ENCODE assay signal across 8 cellular contexts in genomic region chr1:114282751-114283403, GRCh38.
DNase-seq lines count a peak whose midpoint lies in the region; ATAC-seq, FAIRE-seq and TF ChIP-seq lines count a peak whose summit lies in the region.

No MANE protein-coding gene starts in this region.

- no peaks in the 10 kb centered on the region for H3K27me3 ChIP-seq in colonic mucosa
- peaks cover 0 to 4% of the 10 kb centered on the region in 2 experiments; a peak in 1 of 5 replicates for H3K27me3 ChIP-seq in HepG2 (ENCODE audit: control insufficient read depth in 1 of 2, insufficient read depth in 2 of 2, low read length in 2 of 2)

- TF ChIP-seq CTCF in colonic mucosa (IDR thresholded peaks at IDR 0.05), result peak; percentile 88
- TF ChIP-seq CTCF in HepG2 (CRISPR knock-in tag; IDR thresholded peaks at IDR 0.05), result peak; percentile 86

- ATAC-seq in HG03460 (IDR thresholded peaks at IDR 0.05; ENCODE audit: unreplicated experiment) (peak; percentile 84), HepG2 (peak; percentile 99)

- TF ChIP-seq EP300 in HepG2 (IDR thresholded peaks at IDR 0.05; ENCODE audit: low read depth in 2 of 2, low read length in 2 of 2), result no peak
- no peak for TF ChIP-seq EP300 in HepG2 (CRISPR knock-in tag; IDR thresholded peaks at IDR 0.05; ENCODE audit: borderline replicate concordance)

- POLR2A ChIA-PET in HepG2 (lab: Yijun Ruan, JAX), result interaction anchor here (1.2 kb wide), 1 partner anchor 304 kb away, joined by 3 read pairs; the partner anchor contains the start of gene OLFML3

- H3K9ac ChIP-seq in colonic mucosa (ENCODE audit: low read depth in 2 of 2, low read length in 2 of 2), result no peak overlapping the region
- H3K9ac ChIP-seq in HepG2 (ENCODE audit: insufficient read depth, low read depth, low read length), result no peak overlapping the region

- CTCF ChIA-PET in HepG2 (lab: Yijun Ruan, JAX; ENCODE audit: low intra/inter-chr PET ratio, low total read pairs), result interaction anchor here (1.8 kb wide), 1 partner anchor 304 kb away, joined by 20 read pairs; the partner anchor contains the start of gene OLFML3

- H3K4me3 ChIP-seq in colonic mucosa (no peak overlapping the region), HepG2 (replicated peaks in 1 of 3; ENCODE audit: insufficient read depth in 1 of 3, low read depth in 2 of 3, low read length in 3 of 3) (no peak overlapping the region)

- in situ Hi-C loops in HepG2 (cut with HindIII; ENCODE audit: extremely low pct_ligation_motif_present, low pct_unique_long_range_greater_than_20kb), result loop anchor here (5.0 to 25.0 kb wide), 2 partner anchors 306 to 446 kb away; partner anchors contain the start of gene OLFML3

- no peaks in the 10 kb centered on the region for H3K79me2 ChIP-seq in HepG2 (ENCODE audit: insufficient read depth, low read length)

- peak; percentile 85 for FAIRE-seq in HepG2 (lab: Jason Lieb, UNC)

- TF ChIP-seq POLR2A in HepG2 (IDR thresholded peaks at IDR 0.05; ENCODE audit: insufficient read depth in 1 of 2, low read depth in 2 of 2, low read length in 2 of 2), result no peak

- intact Hi-C loops in colonic mucosa (cut with DNase I) (loop anchor here (2.0 to 10.0 kb wide), 2 partner anchors 188 to 304 kb away; partner anchors contain the start of gene OLFML3), HepG2 (cut with micrococcal nuclease; ENCODE audit: unreplicated experiment) (loop anchor here (1.0 to 10.0 kb wide), 2 partner anchors 305 to 448 kb away; no protein-coding TSS in a partner anchor)

- 27% methylated on average over 7 of the region's 7 CpGs for WGBS in HepG2 (ENCODE audit: low lambda C conversion rate)

- H3K27ac ChIP-seq in colonic mucosa, result no peak overlapping the region
- no peak overlapping the region for H3K27ac ChIP-seq in HepG2 (ENCODE audit: extremely low read length, insufficient read depth, low read length)

- H3K4me2 ChIP-seq in HepG2 (ENCODE audit: low read depth, low read length), result no peak overlapping the region

- H3K9me3 ChIP-seq in colonic mucosa (no peaks in the 10 kb centered on the region), HepG2 (ENCODE audit: low read length) (no peaks in the 10 kb centered on the region)

- BruUV-seq in HepG2 (replicated peaks; lab: Mats Ljungman, UMichigan), result no TSS peak

- H3K36me3 ChIP-seq in colonic mucosa, result no peaks in the 10 kb centered on the region
- H3K36me3 ChIP-seq in HepG2 (replicated peaks in 1 of 2; ENCODE audit: control insufficient read depth in 1 of 2, insufficient read depth in 2 of 2, low read length in 2 of 2), result no peaks in the 10 kb centered on the region

- DNase-seq in C1 segment of cervical spinal cord (lab: John Stamatoyannopoulos, UW) (peak in 13 of 14 donors; percentile 19 to 81 (median 56)), GM19240 (ENCODE audit: insufficient read length, low spot score) (peak; percentile 75), NCI-H524 (lab: John Stamatoyannopoulos, UW) (peak; percentile 71 to 81), colonic mucosa (peak; percentile 89), HepG2 (ENCODE audit: low spot score) (peak; percentile 80)
- peak; percentile 78 to 85 for DNase-seq in activated CD4-positive, alpha-beta T cell treated with anti-CD3 and anti-CD28 coated beads for 4 hours
- DNase-seq in stimulated activated CD4-positive, alpha-beta T cell treated with anti-CD3 and anti-CD28 coated beads, TNF-alpha, amount 100 ng/mL, for 4 hours (ENCODE audit: low read depth in 3 of 3), result peak; percentile 57 to 69 (median 62)

- no peak overlapping the region for H2AFZ ChIP-seq in HepG2 (ENCODE audit: low read length)

- H4K20me1 ChIP-seq in HepG2 (ENCODE audit: insufficient read depth, low read length), result no peaks in the 10 kb centered on the region

- TF ChIP-seq RAD21 in HepG2 (CRISPR knock-in tag; IDR thresholded peaks at IDR 0.05), result peak; percentile 59; the same call in 1 of the 2 replicates

- no peaks in the 10 kb centered on the region for H3K4me1 ChIP-seq in colonic mucosa
- no peaks in the 10 kb centered on the region for H3K4me1 ChIP-seq in HepG2 (ENCODE audit: insufficient read depth, low read length)

TF ChIP-seq in HepG2, 621 proteins besides CTCF, POLR2A, EP300 and RAD21:
- TF ChIP-seq NR0B2 (CRISPR knock-in tag; IDR thresholded peaks at IDR 0.05) (no peak), MED1 (CRISPR knock-in tag; IDR thresholded peaks at IDR 0.05) (0 out of 2 replicates have a peak, but pooled peaks have one; percentile 9), STAG1 (CRISPR knock-in tag; IDR thresholded peaks at IDR 0.05) (peak; percentile 79), MIXL1 (CRISPR knock-in tag; IDR thresholded peaks at IDR 0.05) (no peak), SMC3 (IDR thresholded peaks at IDR 0.05; ENCODE audit: low read length) (peak; percentile 80), FOXP1 (IDR thresholded peaks at IDR 0.05) (peak; percentile 55; the same call in 1 of the 2 replicates), FOXP1 (CRISPR knock-in tag; IDR thresholded peaks at IDR 0.05) (no peak), XRCC5 (optimal IDR thresholded peaks at IDR 0.05; ENCODE audit: low read length) (peak; percentile 41), ZNF737 (CRISPR knock-in tag; IDR thresholded peaks at IDR 0.05; ENCODE audit: borderline replicate concordance) (no peak)
- TF ChIP-seq, protein P1, sequence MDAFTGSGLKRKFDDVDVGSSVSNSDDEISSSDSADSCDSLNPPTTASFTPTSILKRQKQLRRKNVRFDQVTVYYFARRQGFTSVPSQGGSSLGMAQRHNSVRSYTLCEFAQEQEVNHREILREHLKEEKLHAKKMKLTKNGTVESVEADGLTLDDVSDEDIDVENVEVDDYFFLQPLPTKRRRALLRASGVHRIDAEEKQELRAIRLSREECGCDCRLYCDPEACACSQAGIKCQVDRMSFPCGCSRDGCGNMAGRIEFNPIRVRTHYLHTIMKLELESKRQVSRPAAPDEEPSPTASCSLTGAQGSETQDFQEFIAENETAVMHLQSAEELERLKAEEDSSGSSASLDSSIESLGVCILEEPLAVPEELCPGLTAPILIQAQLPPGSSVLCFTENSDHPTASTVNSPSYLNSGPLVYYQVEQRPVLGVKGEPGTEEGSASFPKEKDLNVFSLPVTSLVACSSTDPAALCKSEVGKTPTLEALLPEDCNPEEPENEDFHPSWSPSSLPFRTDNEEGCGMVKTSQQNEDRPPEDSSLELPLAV (CRISPR knock-in tag; conservative IDR thresholded peaks at IDR 0.05; ENCODE audit: low read depth), result no peak
- TF ChIP-seq, protein P2, sequence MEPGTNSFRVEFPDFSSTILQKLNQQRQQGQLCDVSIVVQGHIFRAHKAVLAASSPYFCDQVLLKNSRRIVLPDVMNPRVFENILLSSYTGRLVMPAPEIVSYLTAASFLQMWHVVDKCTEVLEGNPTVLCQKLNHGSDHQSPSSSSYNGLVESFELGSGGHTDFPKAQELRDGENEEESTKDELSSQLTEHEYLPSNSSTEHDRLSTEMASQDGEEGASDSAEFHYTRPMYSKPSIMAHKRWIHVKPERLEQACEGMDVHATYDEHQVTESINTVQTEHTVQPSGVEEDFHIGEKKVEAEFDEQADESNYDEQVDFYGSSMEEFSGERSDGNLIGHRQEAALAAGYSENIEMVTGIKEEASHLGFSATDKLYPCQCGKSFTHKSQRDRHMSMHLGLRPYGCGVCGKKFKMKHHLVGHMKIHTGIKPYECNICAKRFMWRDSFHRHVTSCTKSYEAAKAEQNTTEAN (CRISPR knock-in tag; conservative IDR thresholded peaks at IDR 0.05), result no peak
